Comparison of ENCODE assay signal across 32 cellular contexts in the genomic region with DNA sequence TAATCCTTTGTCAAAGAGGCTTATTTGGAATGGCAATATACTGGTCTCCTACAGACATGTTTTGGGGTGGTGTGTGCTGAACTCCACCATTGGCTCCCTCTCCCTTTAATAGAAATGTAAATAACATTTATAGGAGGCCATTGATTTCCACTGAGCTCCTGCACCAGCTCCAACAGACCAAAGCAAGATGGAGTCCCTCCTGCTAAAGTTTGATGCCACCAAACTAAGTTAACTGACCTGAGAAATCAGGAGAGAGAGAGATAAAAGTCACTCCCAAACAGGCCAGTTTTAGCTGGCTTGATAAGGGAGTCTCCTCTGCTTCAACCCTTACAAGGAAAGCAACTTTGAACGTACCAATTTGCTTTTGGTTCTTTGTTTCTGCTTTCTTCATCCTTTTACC.
"Had no signal": no experiment of that assay in that cellular context is flagged by ENCODE, and none has a peak within 500 bp of the region (broad histone marks: within the 10 kb centered on the region; RNA-seq: fewer than 3 reads in every experiment).

No MANE protein-coding gene starts in this region.

- H3K27ac ChIP-seq: ascending aorta, breast epithelium, cardiac muscle cell, colonic mucosa, epithelial cell of prostate, esophagus squamous epithelium, gastroesophageal sphincter, WERI-Rb-1 had no signal

- H3K27me3 ChIP-seq: ascending aorta, breast epithelium, cardiac muscle cell, colonic mucosa, esophagus squamous epithelium, gastroesophageal sphincter had no signal

- H3K9me3 ChIP-seq: colonic mucosa, gastroesophageal sphincter had no signal

- H3K4me1 Mint-ChIP-seq: activated CD4-positive, alpha-beta T cell treated with anti-CD3 and anti-CD28 coated beads for 36 hours; activated CD8-positive, alpha-beta memory T cell treated with anti-CD3 and anti-CD28 coated beads, Interleukin-2, amount 10 ng/mL, durations not matched to agents 7 days and 5 days; activated naive CD4-positive, alpha-beta T cell treated with anti-CD3 and anti-CD28 coated beads, Interleukin-2, amount 10 ng/mL, durations not matched to agents 7 days and 5 days; brain had no signal

- H3K4me3 ChIP-seq: ascending aorta, breast epithelium, cardiac muscle cell, colonic mucosa, esophagus squamous epithelium, gastroesophageal sphincter had no signal

- H3K4me3 Mint-ChIP-seq: activated CD4-positive, alpha-beta memory T cell treated with anti-CD3 and anti-CD28 coated beads for 36 hours; activated CD4-positive, alpha-beta T cell treated with anti-CD3 and anti-CD28 coated beads for 36 hours; activated CD4-positive, alpha-beta T cell treated with anti-CD3 and anti-CD28 coated beads, Interleukin-2, amount 10 ng/mL, durations not matched to agents 24 days and 14 days; activated CD8-positive, alpha-beta memory T cell treated with anti-CD3 and anti-CD28 coated beads, Interleukin-2, amount 10 ng/mL, durations not matched to agents 7 days and 5 days; activated CD8-positive, alpha-beta T cell treated with anti-CD3 and anti-CD28 coated beads, Interleukin-2, amount 10 ng/mL, durations not matched to agents 7 days and 5 days; activated naive CD4-positive, alpha-beta T cell treated with anti-CD3 and anti-CD28 coated beads, Interleukin-2, amount 10 ng/mL, durations not matched to agents 7 days and 5 days; activated naive CD8-positive, alpha-beta T cell treated with anti-CD3 and anti-CD28 coated beads, Interleukin-2, amount 10 ng/mL, durations not matched to agents 7 days and 5 days; brain; T-helper 1 cell treated with Interleukin-12 subunit alpha and Interleukin-12 subunit beta and Interleukin-4 antibody, amounts not matched to agents 30 μg/mL and 1 μg/mL, for 36 hours; T-helper 2 cell treated with Interferon-gamma antibody and Interleukin-4, amounts not matched to agents 5 μg/mL and 100 μg/mL, for 36 hours had no signal

- H3K27ac Mint-ChIP-seq: activated CD4-positive, alpha-beta memory T cell treated with anti-CD3 and anti-CD28 coated beads for 36 hours; activated CD4-positive, alpha-beta T cell treated with anti-CD3 and anti-CD28 coated beads for 36 hours; activated CD4-positive, alpha-beta T cell treated with anti-CD3 and anti-CD28 coated beads, Interleukin-2, amount 10 ng/mL, durations not matched to agents 24 days and 14 days; activated CD8-positive, alpha-beta memory T cell treated with anti-CD3 and anti-CD28 coated beads, Interleukin-2, amount 10 ng/mL, durations not matched to agents 7 days and 5 days; activated CD8-positive, alpha-beta T cell treated with anti-CD3 and anti-CD28 coated beads, Interleukin-2, amount 10 ng/mL, durations not matched to agents 7 days and 5 days; activated naive CD4-positive, alpha-beta T cell treated with anti-CD3 and anti-CD28 coated beads, Interleukin-2, amount 10 ng/mL, durations not matched to agents 7 days and 5 days; activated naive CD4-positive, alpha-beta T cell treated with anti-CD3 and anti-CD28 coated beads, Interleukin-2, amount 50 U/mL, for 72 hours; activated naive CD8-positive, alpha-beta T cell treated with anti-CD3 and anti-CD28 coated beads, Interleukin-2, amount 10 ng/mL, durations not matched to agents 7 days and 5 days; brain; T-helper 1 cell treated with Interleukin-12 subunit alpha and Interleukin-12 subunit beta and Interleukin-4 antibody, amounts not matched to agents 30 μg/mL and 1 μg/mL, for 36 hours; T-helper 2 cell treated with Interferon-gamma antibody and Interleukin-4, amounts not matched to agents 5 μg/mL and 100 μg/mL, for 36 hours had no signal

- H3K36me3 ChIP-seq: ascending aorta, breast epithelium, cardiac muscle cell, colonic mucosa, esophagus squamous epithelium, gastroesophageal sphincter, WERI-Rb-1 had no signal

- H3K36me3 Mint-ChIP-seq: activated CD4-positive, alpha-beta memory T cell treated with anti-CD3 and anti-CD28 coated beads for 36 hours; activated naive CD4-positive, alpha-beta T cell treated with anti-CD3 and anti-CD28 coated beads, Interleukin-2, amount 10 ng/mL, durations not matched to agents 7 days and 5 days had no signal

- H3K27me3 Mint-ChIP-seq: activated CD4-positive, alpha-beta T cell treated with anti-CD3 and anti-CD28 coated beads for 36 hours; brain had no signal

- H3K4me1 ChIP-seq: ascending aorta, breast epithelium, colonic mucosa, gastroesophageal sphincter had no signal

- H3K9me3 Mint-ChIP-seq: activated naive CD4-positive, alpha-beta T cell treated with anti-CD3 and anti-CD28 coated beads, Interleukin-2, amount 10 ng/mL, durations not matched to agents 7 days and 5 days; activated naive CD4-positive, alpha-beta T cell treated with anti-CD3 and anti-CD28 coated beads, Interleukin-2, amount 50 U/mL, for 72 hours; T-helper 1 cell treated with Interleukin-12 subunit alpha and Interleukin-12 subunit beta and Interleukin-4 antibody, amounts not matched to agents 30 μg/mL and 1 μg/mL, for 36 hours; T-helper 2 cell treated with Interferon-gamma antibody and Interleukin-4, amounts not matched to agents 5 μg/mL and 100 μg/mL, for 36 hours had no signal

- DNase-seq: activated CD4-positive, alpha-beta memory T cell treated with anti-CD3 and anti-CD28 coated beads for 36 hours; activated CD4-positive, alpha-beta T cell treated with anti-CD3 and anti-CD28 coated beads for 36 hours; activated CD4-positive, alpha-beta T cell treated with anti-CD3 and anti-CD28 coated beads, Interleukin-2, amount 10 ng/mL, durations not matched to agents 24 days and 14 days; activated CD4-positive, CD25-positive, alpha-beta regulatory T cell; activated CD4-positive, CD25-positive, alpha-beta regulatory T cell treated with anti-CD3 and anti-CD28 coated beads, Interleukin-2, amount 50 U/mL, for 72 hours; activated CD8-positive, alpha-beta memory T cell treated with anti-CD3 and anti-CD28 coated beads, Interleukin-2, amount 10 ng/mL, durations not matched to agents 7 days and 5 days; activated CD8-positive, alpha-beta memory T cell treated with anti-CD3 and anti-CD28 coated beads, Interleukin-2, amount 50 U/mL, for 4 hours; activated CD8-positive, alpha-beta T cell treated with anti-CD3 and anti-CD28 coated beads, Interleukin-2, amount 10 ng/mL, durations not matched to agents 7 days and 5 days; activated gamma-delta T cell; activated naive CD4-positive, alpha-beta T cell; activated naive CD4-positive, alpha-beta T cell treated with anti-CD3 and anti-CD28 coated beads, Interleukin-2, amount 10 ng/mL, durations not matched to agents 7 days and 5 days; activated naive CD8-positive, alpha-beta T cell treated with anti-CD3 and anti-CD28 coated beads, Interleukin-2, amount 10 ng/mL, durations not matched to agents 7 days and 5 days; activated T-cell treated with anti-CD3 and anti-CD28 coated beads, Interleukin-2, amount 50 U/mL, for 1 hour; activated T-cell treated with anti-CD3 and anti-CD28 coated beads, Interleukin-2, amount 50 U/mL, for 48 hours; central memory CD4-positive, alpha-beta T cell; cerebellar nuclear complex; colonic mucosa; effector CD8-positive, alpha-beta T cell; esophagus squamous epithelium; foreskin melanocyte; head of caudate nucleus; T1000; WERI-Rb-1 had no signal
